1 cellular context compared by ENCODE assay signal in the genomic region with DNA sequence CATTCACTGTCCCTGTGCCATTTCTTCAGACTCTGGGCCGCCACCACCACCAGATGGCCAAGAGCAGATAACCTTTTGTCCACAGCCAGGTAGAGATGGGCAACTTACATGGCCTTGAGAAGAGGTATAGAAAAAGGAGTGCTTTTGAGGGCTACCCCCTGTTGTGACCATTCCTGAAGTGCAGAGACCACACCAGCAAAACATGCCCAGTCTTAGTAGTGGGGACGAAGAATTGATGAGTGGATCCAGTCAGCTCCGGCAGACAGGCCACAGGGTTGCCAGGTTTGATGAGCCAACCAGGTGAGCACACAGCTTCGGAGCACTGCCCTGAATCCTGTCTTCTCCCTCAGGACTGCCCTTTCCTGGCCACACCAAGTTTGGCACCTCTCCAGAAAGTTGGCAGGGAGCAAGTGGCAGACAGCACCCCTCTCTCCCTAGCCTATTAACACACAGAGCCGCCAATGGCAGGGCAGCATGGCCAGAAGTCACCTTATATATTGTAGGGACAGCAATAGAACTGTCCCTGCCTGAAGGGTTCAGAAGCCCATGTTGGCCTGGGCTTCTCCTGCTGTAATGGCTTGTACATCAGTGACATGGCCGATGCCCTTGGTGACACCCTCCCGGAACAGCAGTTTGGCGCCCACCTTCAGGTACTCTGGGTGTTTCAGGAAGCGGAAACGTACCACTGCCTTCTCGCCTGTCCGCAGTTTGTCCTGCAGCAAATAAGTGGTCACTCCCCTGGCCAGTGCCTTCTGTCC.
TF ChIP-seq lines count a peak whose summit lies in the region.

No MANE protein-coding gene starts in this region.

TF ChIP-seq in SK-N-SH treated with all-trans-retinoic acid at 6 μM for 48 hours, 23 proteins besides CTCF, POLR2A, EP300 and RAD21 (continued from another document):
- TF ChIP-seq PPARA (CRISPR knock-in tag; IDR thresholded peaks at IDR 0.05; ENCODE audit: borderline replicate concordance): no peak
